In genomic region chr5:73464016-73464745, GRCh38 we compare ENCODE assay signal across 12 cellular contexts. TPM values are rescaled to one million over a fixed set of nuclear protein-coding genes. Genes with fewer than 3 reads are reported as not detected.
DNase-seq lines count a peak whose midpoint lies in the region; ATAC-seq and TF ChIP-seq lines count a peak whose summit lies in the region.
"Had no signal": no experiment of that assay in that cellular context is flagged by ENCODE, and none has a peak within 500 bp of the region (broad histone marks: within the 10 kb centered on the region; RNA-seq: fewer than 3 reads in every experiment).

No MANE protein-coding gene starts in this region.

- 32 to 39% methylated on average over 3 to 7 of the region's 7 CpGs for WGBS in gastroesophageal sphincter (ENCODE audit: low coverage in 1 of 2), 2 donors

- CTCF ChIA-PET in WTC11 (lab: Charles Lee): no interaction called here
- CTCF ChIA-PET in activated CD4-positive, alpha-beta T cell treated with anti-CD3 and anti-CD28 coated beads, Interleukin-2, amount 10 ng/mL, durations not matched to agents 7 days and 5 days (lab: Charles Lee): no interaction called here
- CTCF ChIA-PET in activated CD4-positive, alpha-beta memory T cell treated with anti-CD3 and anti-CD28 coated beads for 36 hours (lab: Charles Lee): interaction anchor here (0.9 kb wide), 1 partner anchor 9 kb away, joined by 3 read pairs; no protein-coding TSS in a partner anchor

- H3K9me3 Mint-ChIP-seq in WTC11: peaks cover 27% of the 10 kb centered on the region
- no peaks in the 10 kb centered on the region for H3K9me3 Mint-ChIP-seq in activated CD4-positive, alpha-beta T cell treated with anti-CD3 and anti-CD28 coated beads, Interleukin-2, amount 10 ng/mL, durations not matched to agents 7 days and 5 days
- no peaks in the 10 kb centered on the region for H3K9me3 Mint-ChIP-seq in activated CD4-positive, alpha-beta memory T cell treated with anti-CD3 and anti-CD28 coated beads for 36 hours
- H3K9me3 Mint-ChIP-seq: activated B cell treated with CpG ODN at 0.5 μM for 24 hours, type B pancreatic cell had no signal

- H3K4me1 Mint-ChIP-seq in WTC11: peaks cover 38% of the 10 kb centered on the region
- no peaks in the 10 kb centered on the region for H3K4me1 Mint-ChIP-seq in activated CD4-positive, alpha-beta T cell treated with anti-CD3 and anti-CD28 coated beads, Interleukin-2, amount 10 ng/mL, durations not matched to agents 7 days and 5 days
- H3K4me1 Mint-ChIP-seq in activated CD4-positive, alpha-beta memory T cell treated with anti-CD3 and anti-CD28 coated beads for 36 hours (ENCODE audit: low read depth): no peaks in the 10 kb centered on the region
- H3K4me1 Mint-ChIP-seq: activated B cell treated with CpG ODN at 0.5 μM for 24 hours; CD4-positive, CD25-positive, alpha-beta regulatory T cell had no signal

- H3K27ac Mint-ChIP-seq in WTC11: peak overlapping the region; percentile 30; the same call in 1 of the 2 replicates
- no peak overlapping the region for H3K27ac Mint-ChIP-seq in activated CD4-positive, alpha-beta T cell treated with anti-CD3 and anti-CD28 coated beads, Interleukin-2, amount 10 ng/mL, durations not matched to agents 7 days and 5 days
- no peak overlapping the region for H3K27ac Mint-ChIP-seq in activated CD4-positive, alpha-beta memory T cell treated with anti-CD3 and anti-CD28 coated beads for 36 hours
- H3K27ac Mint-ChIP-seq: activated B cell treated with CpG ODN at 0.5 μM for 24 hours; activated naive CD8-positive, alpha-beta T cell; type B pancreatic cell had no signal

- H3K9me3 ChIP-seq in gastroesophageal sphincter: no peaks in the 10 kb centered on the region

- no peak overlapping the region for H3K4me3 Mint-ChIP-seq in WTC11
- no peak overlapping the region for H3K4me3 Mint-ChIP-seq in activated CD4-positive, alpha-beta T cell treated with anti-CD3 and anti-CD28 coated beads, Interleukin-2, amount 10 ng/mL, durations not matched to agents 7 days and 5 days
- H3K4me3 Mint-ChIP-seq in activated CD4-positive, alpha-beta memory T cell treated with anti-CD3 and anti-CD28 coated beads for 36 hours: no peak overlapping the region
- H3K4me3 Mint-ChIP-seq: activated B cell treated with CpG ODN at 0.5 μM for 24 hours; activated naive CD8-positive, alpha-beta T cell; CD4-positive, CD25-positive, alpha-beta regulatory T cell; type B pancreatic cell had no signal

- no peaks in the 10 kb centered on the region; the same call in none of the 2 replicates for H3K27me3 Mint-ChIP-seq in WTC11 (ENCODE audit: low read depth)
- peaks cover 27% of the 10 kb centered on the region for H3K27me3 Mint-ChIP-seq in activated CD4-positive, alpha-beta T cell treated with anti-CD3 and anti-CD28 coated beads, Interleukin-2, amount 10 ng/mL, durations not matched to agents 7 days and 5 days
- H3K27me3 Mint-ChIP-seq in activated CD4-positive, alpha-beta memory T cell treated with anti-CD3 and anti-CD28 coated beads for 36 hours: peaks cover 26% of the 10 kb centered on the region

- no peaks in the 10 kb centered on the region for H3K4me1 ChIP-seq in gastroesophageal sphincter

- H3K27ac ChIP-seq in gastroesophageal sphincter: no peak overlapping the region

- H3K27me3 ChIP-seq in gastroesophageal sphincter: no peaks in the 10 kb centered on the region

- TF ChIP-seq CTCF in WTC11 (IDR thresholded peaks at IDR 0.05) (no peak), gastroesophageal sphincter (IDR thresholded peaks at IDR 0.05) (no peak)

- no peak for TF ChIP-seq EP300 in gastroesophageal sphincter (IDR thresholded peaks at IDR 0.05)

- intact Hi-C loops in sciatic nerve (cut with DNase I): no loop called here
- intact Hi-C loops in activated CD4-positive, alpha-beta memory T cell treated with anti-CD3 and anti-CD28 coated beads for 36 hours (cut with micrococcal nuclease): no loop called here

- no peak for ATAC-seq in WTC11
- ATAC-seq in gastroesophageal sphincter: peak; percentile 74
- peak; percentile 97 for ATAC-seq in sciatic nerve

- POLR2A ChIA-PET in WTC11 (lab: Charles Lee): interaction anchor here (0.6 to 0.8 kb wide), 2 partner anchors 23 to 109 kb away, joined by 3 to 4 read pairs; no protein-coding TSS in a partner anchor
- POLR2A ChIA-PET in activated CD4-positive, alpha-beta T cell treated with anti-CD3 and anti-CD28 coated beads, Interleukin-2, amount 10 ng/mL, durations not matched to agents 7 days and 5 days (lab: Charles Lee): no interaction called here
- POLR2A ChIA-PET in activated CD4-positive, alpha-beta memory T cell treated with anti-CD3 and anti-CD28 coated beads for 36 hours (lab: Charles Lee): no interaction called here

- no peak for TF ChIP-seq POLR2A in gastroesophageal sphincter (IDR thresholded peaks at IDR 0.05)

- no peaks in the 10 kb centered on the region for H3K36me3 ChIP-seq in gastroesophageal sphincter

- DNase-seq in GM04503 (ENCODE audit: low read depth) (peak; percentile 75), WTC11 (ENCODE audit: low spot score) (no peak), sciatic nerve (ENCODE audit: low spot score) (no peak), NCI-H1930 (lab: John Stamatoyannopoulos, UW) (no peak)
- no peak for DNase-seq in activated CD4-positive, alpha-beta T cell treated with anti-CD3 and anti-CD28 coated beads, Interleukin-2, amount 10 ng/mL, durations not matched to agents 7 days and 5 days
- no peak for DNase-seq in activated CD4-positive, alpha-beta memory T cell treated with anti-CD3 and anti-CD28 coated beads for 36 hours
- DNase-seq: activated B cell treated with CpG ODN at 0.5 μM for 24 hours; CD4-positive, CD25-positive, alpha-beta regulatory T cell; cerebellar nuclear complex had no signal

- peaks cover 12% of the 10 kb centered on the region for H3K36me3 Mint-ChIP-seq in WTC11
- H3K36me3 Mint-ChIP-seq in activated CD4-positive, alpha-beta T cell treated with anti-CD3 and anti-CD28 coated beads, Interleukin-2, amount 10 ng/mL, durations not matched to agents 7 days and 5 days (ENCODE audit: low read depth): no peaks in the 10 kb centered on the region
- no peaks in the 10 kb centered on the region for H3K36me3 Mint-ChIP-seq in activated CD4-positive, alpha-beta memory T cell treated with anti-CD3 and anti-CD28 coated beads for 36 hours
- H3K36me3 Mint-ChIP-seq: activated naive CD8-positive, alpha-beta T cell; CD4-positive, CD25-positive, alpha-beta regulatory T cell had no signal

- no peak overlapping the region for H3K4me3 ChIP-seq in gastroesophageal sphincter

TF ChIP-seq in WTC11, 78 proteins besides CTCF, POLR2A, EP300 and RAD21:
- no peak for TF ChIP-seq NFE2L1 (CRISPR knock-in tag; IDR thresholded peaks at IDR 0.05)
- TF ChIP-seq ZNF532 (CRISPR knock-in tag; IDR thresholded peaks at IDR 0.05; ENCODE audit: borderline replicate concordance): no peak
- no peak for TF ChIP-seq CREM (CRISPR knock-in tag; IDR thresholded peaks at IDR 0.05)
- no peak for TF ChIP-seq FOXJ3 (CRISPR knock-in tag; IDR thresholded peaks at IDR 0.05; ENCODE audit: borderline replicate concordance)

RNA-seq across cellular contexts. Expression of gene FOXD1, which starts 15.6 kb away (rescaled TPM):
- 7.0 to 10.3 TPM (median 7.9 TPM) in 3 replicates for total RNA-seq in WTC11 (2021)
- total RNA-seq in gastroesophageal sphincter: 10 to 100 TPM in 1 of 4 donors, 1 to 10 TPM in 2, not detected in 1; 2.4 to 13.9 (median 9.6) TPM
- total RNA-seq in sciatic nerve: 99.3 TPM
- not detected for total RNA-seq in activated CD4-positive, alpha-beta T cell treated with anti-CD3 and anti-CD28 coated beads, Interleukin-2, amount 10 ng/mL, durations not matched to agents 7 days and 5 days
- total RNA-seq in activated CD4-positive, alpha-beta memory T cell treated with anti-CD3 and anti-CD28 coated beads for 36 hours: under 1 TPM; 0.38 to 0.46 TPM
- total RNA-seq: CD4-positive, CD25-positive, alpha-beta regulatory T cell had no signal

RNA-seq across cellular contexts. Expression of gene BTF3, which starts 34.1 kb away (rescaled TPM):
- 736 to 764 TPM (median 736 TPM) in 3 replicates for total RNA-seq in WTC11 (2021)
- 100 to 1,000 TPM; 423 to 586 (median 532) TPM for total RNA-seq in gastroesophageal sphincter
- total RNA-seq in sciatic nerve: 508 TPM
- total RNA-seq in activated CD4-positive, alpha-beta T cell treated with anti-CD3 and anti-CD28 coated beads, Interleukin-2, amount 10 ng/mL, durations not matched to agents 7 days and 5 days: 100 to 1,000 TPM; 693 to 807 TPM
- 100 to 1,000 TPM; 936 to 944 TPM for total RNA-seq in activated CD4-positive, alpha-beta memory T cell treated with anti-CD3 and anti-CD28 coated beads for 36 hours
